In genomic region chr1:231382426-231382825, GRCh38 we compare ENCODE assay signal across 28 cellular contexts.
"Had no signal": no experiment of that assay in that cellular context is flagged by ENCODE, and none has a peak within 500 bp of the region (broad histone marks: within the 10 kb centered on the region; RNA-seq: fewer than 3 reads in every experiment).

No MANE protein-coding gene starts in this region.

- H3K27ac ChIP-seq: coronary artery, esophagus muscularis mucosa, parathyroid adenoma, right atrium auricular region, upper lobe of right lung, uterus had no signal

- H2AFZ ChIP-seq: parathyroid adenoma had no signal

- DNase-seq: dermis blood vessel endothelial cell; effector memory CD4-positive, alpha-beta T cell; foreskin keratinocyte; glutamatergic neuron; heart right ventricle; hypothalamus; immature natural killer cell; islet precursor cell; mesenchymal stem cell; mucosa of descending colon; naive B cell; small intestine; stimulated activated CD4-positive, alpha-beta T cell treated with anti-CD3 and anti-CD28 coated beads, Interleukin-15, amount 100 ng/mL, for 24 hours; stimulated activated CD4-positive, alpha-beta T cell treated with anti-CD3 and anti-CD28 coated beads, Interleukin-2, amount 100 ng/mL, for 48 hours; stimulated activated CD8-positive, alpha-beta memory T cell treated with anti-CD3 and anti-CD28 coated beads, Interleukin-4, amount 100 ng/mL, for 48 hours; stimulated activated naive CD4-positive, alpha-beta T cell; stimulated activated naive CD8-positive, alpha-beta T cell treated with anti-CD3 and anti-CD28 coated beads, Interleukin-15, amount 100 ng/mL, for 72 hours; transverse colon; upper lobe of right lung; uterus had no signal

- ATAC-seq: mucosa of descending colon; natural killer cell treated with Interleukin-12 subunit alpha and Interleukin-12 subunit beta and Interleukin-15 and Interleukin-18, amount 100 ng/mL, for 72 hours; stimulated activated naive CD8-positive, alpha-beta T cell treated with anti-CD3 and anti-CD28 coated beads, Interleukin-15, amount 100 ng/mL, for 72 hours; upper lobe of right lung had no signal

- FAIRE-seq: endothelial cell of umbilical vein, small intestine had no signal

- H3K27me3 ChIP-seq: esophagus muscularis mucosa, foreskin keratinocyte, heart right ventricle, neutrophil, right atrium auricular region, suprapubic skin, transverse colon, upper lobe of right lung, uterus had no signal

- H3K4me3 ChIP-seq: coronary artery, esophagus muscularis mucosa, heart right ventricle, mucosa of descending colon, right atrium auricular region, suprapubic skin, transverse colon, upper lobe of right lung, uterus had no signal

- H3K36me3 ChIP-seq: esophagus muscularis mucosa, heart right ventricle, neutrophil, right atrium auricular region, suprapubic skin, transverse colon, upper lobe of right lung, uterus had no signal

- H3K9me3 ChIP-seq: esophagus muscularis mucosa, heart right ventricle, mucosa of descending colon, neutrophil, right atrium auricular region, suprapubic skin, transverse colon, upper lobe of right lung, uterus had no signal

- H3K4me1 ChIP-seq: parathyroid adenoma had no signal
